ENCODE assay signal across 30 cellular contexts in the genomic region with DNA sequence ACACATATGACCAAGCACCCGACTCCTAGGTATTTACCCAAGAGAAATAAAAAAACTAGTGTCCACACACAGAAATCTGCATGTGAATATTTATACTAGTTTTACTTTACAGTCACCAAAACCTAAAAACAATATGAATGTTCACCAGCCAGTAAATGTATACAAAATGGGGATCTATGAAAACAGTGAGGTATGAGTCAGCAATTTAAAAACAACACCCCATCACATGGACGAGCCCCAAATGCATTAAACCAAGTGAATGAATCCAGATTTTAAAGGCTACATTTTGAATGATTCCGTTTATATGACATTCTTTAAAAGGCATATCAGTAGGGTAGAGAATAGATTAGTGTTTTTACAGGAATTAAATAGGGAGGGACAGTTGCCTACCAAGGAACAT. TPM values are rescaled to one million over a fixed set of nuclear protein-coding genes. Genes with fewer than 3 reads are reported as not detected.
"Had no signal": no experiment of that assay in that cellular context is flagged by ENCODE, and none has a peak within 500 bp of the region (broad histone marks: within the 10 kb centered on the region; RNA-seq: fewer than 3 reads in every experiment).

No MANE protein-coding gene starts in this region.

- H3K9me3 ChIP-seq: lower lobe of right lung, ovary, psoas muscle, spleen, suprapubic skin, transverse colon, upper lobe of right lung, uterus had no signal

- H3K4me1 Mint-ChIP-seq: endodermal cell, nephron progenitor cell had no signal

- DNase-seq: effector CD8-positive, alpha-beta T cell; endodermal cell; hypothalamus; immature natural killer cell; islet precursor cell; left ventricle myocardium superior; lower lobe of right lung; naive thymus-derived CD8-positive, alpha-beta T cell; nephron progenitor cell; nucleus accumbens; ovary; posterior cingulate gyrus; psoas muscle; right cardiac atrium; spleen; stimulated activated CD4-positive, alpha-beta T cell treated with anti-CD3 and anti-CD28 coated beads, Interleukin-4, amount 100 ng/mL, for 4 hours; stimulated activated naive CD8-positive, alpha-beta T cell treated with anti-CD3 and anti-CD28 coated beads, Interleukin-15, amount 100 ng/mL, for 72 hours; transverse colon; upper lobe of right lung; uterus had no signal

- H3K4me3 Mint-ChIP-seq: endodermal cell; immature natural killer cell; naive thymus-derived CD8-positive, alpha-beta T cell; nephron progenitor cell; stimulated activated memory B cell treated with anti-CD40 and anti-IgM and Interleukin-4, amounts not matched to agents 10 μg/mL and 1 μg/mL and 100 μg/mL, for 72 hours; stimulated activated naive CD8-positive, alpha-beta T cell treated with anti-CD3 and anti-CD28 coated beads, Interleukin-15, amount 100 ng/mL, for 72 hours had no signal

- H3K4me1 ChIP-seq: psoas muscle, upper lobe of right lung had no signal

- H3K4me3 ChIP-seq: lower lobe of right lung, ovary, psoas muscle, skin epidermis, spleen, suprapubic skin, transverse colon, upper lobe of right lung, uterus had no signal

- ATAC-seq: esophagus mucosa; left ventricle myocardium superior; lower lobe of right lung; naive thymus-derived CD8-positive, alpha-beta T cell; psoas muscle; right cardiac atrium; stimulated activated memory B cell treated with anti-CD40 and anti-IgM and Interleukin-4, amounts not matched to agents 10 μg/mL and 1 μg/mL and 100 μg/mL, for 72 hours; stimulated activated naive CD8-positive, alpha-beta T cell treated with anti-CD3 and anti-CD28 coated beads, Interleukin-15, amount 100 ng/mL, for 72 hours; upper lobe of right lung had no signal

- H3K27ac ChIP-seq: epithelial cell of prostate, lower lobe of right lung, ovary, psoas muscle, spleen, suprapubic skin, transverse colon, upper lobe of right lung, uterus had no signal

- H3K27me3 ChIP-seq: ovary, transverse colon, upper lobe of right lung, uterus had no signal

- H3K36me3 Mint-ChIP-seq: immature natural killer cell; naive thymus-derived CD8-positive, alpha-beta T cell; stimulated activated memory B cell treated with anti-CD40 and anti-IgM and Interleukin-4, amounts not matched to agents 10 μg/mL and 1 μg/mL and 100 μg/mL, for 72 hours had no signal

- FAIRE-seq: colon, frontal cortex had no signal

- H3K27me3 Mint-ChIP-seq: naive thymus-derived CD8-positive, alpha-beta T cell; stimulated activated naive CD8-positive, alpha-beta T cell treated with anti-CD3 and anti-CD28 coated beads, Interleukin-15, amount 100 ng/mL, for 72 hours had no signal

- H3K36me3 ChIP-seq: lower lobe of right lung, ovary, spleen, suprapubic skin, transverse colon, upper lobe of right lung, uterus had no signal

- H3K27ac Mint-ChIP-seq: endodermal cell; naive thymus-derived CD8-positive, alpha-beta T cell; nephron progenitor cell; stimulated activated memory B cell treated with anti-CD40 and anti-IgM and Interleukin-4, amounts not matched to agents 10 μg/mL and 1 μg/mL and 100 μg/mL, for 72 hours; stimulated activated naive CD8-positive, alpha-beta T cell treated with anti-CD3 and anti-CD28 coated beads, Interleukin-15, amount 100 ng/mL, for 72 hours had no signal

- H3K9me3 Mint-ChIP-seq: immature natural killer cell; naive thymus-derived CD8-positive, alpha-beta T cell; stimulated activated memory B cell treated with anti-CD40 and anti-IgM and Interleukin-4, amounts not matched to agents 10 μg/mL and 1 μg/mL and 100 μg/mL, for 72 hours; stimulated activated naive CD8-positive, alpha-beta T cell treated with anti-CD3 and anti-CD28 coated beads, Interleukin-15, amount 100 ng/mL, for 72 hours had no signal

RNA-seq across cellular contexts. Expression of gene SIGLEC7, which starts 22.1 kb away (rescaled TPM):
- total RNA-seq: endodermal cell; fibroblast of lung; myocyte; naive thymus-derived CD8-positive, alpha-beta T cell; renal cortical epithelial cell; suprapubic skin had no signal
- polyA plus RNA-seq: fibroblast of lung had no signal

RNA-seq across cellular contexts. Expression of gene SIGLEC9, which starts 39.5 kb away (rescaled TPM):
- total RNA-seq: endodermal cell, fibroblast of lung, myocyte, renal cortical epithelial cell had no signal
- polyA plus RNA-seq: fibroblast of lung had no signal
